15 cellular contexts compared by ENCODE assay signal in the genomic region with DNA sequence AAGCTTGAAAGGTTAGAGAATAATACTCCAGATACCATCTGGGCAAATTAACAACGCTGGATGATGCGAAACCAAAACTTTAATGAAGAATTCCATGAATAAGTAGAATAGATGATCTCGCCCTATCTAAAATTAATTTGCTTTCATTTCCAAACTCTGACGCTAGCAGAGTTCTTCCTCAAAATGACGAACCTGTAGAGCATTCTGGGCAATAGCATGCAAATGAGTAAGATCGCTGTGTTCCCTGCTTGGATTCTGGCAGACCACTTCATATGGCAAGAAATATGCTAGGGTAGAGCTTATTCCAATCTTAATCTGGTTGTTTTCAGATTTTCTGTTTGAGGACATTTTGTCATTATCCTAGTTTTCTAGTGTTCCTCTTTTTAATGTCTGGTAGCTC.
"Had no signal": no experiment of that assay in that cellular context is flagged by ENCODE, and none has a peak within 500 bp of the region (broad histone marks: within the 10 kb centered on the region; RNA-seq: fewer than 3 reads in every experiment).

No MANE protein-coding gene starts in this region.

- H3K4me3 Mint-ChIP-seq: immature natural killer cell, neural crest cell had no signal

- H3K9me3 Mint-ChIP-seq: immature natural killer cell, neural crest cell had no signal

- H3K27ac ChIP-seq: ascending aorta, thyroid gland had no signal

- H3K36me3 Mint-ChIP-seq: immature natural killer cell had no signal

- H3K27ac Mint-ChIP-seq: immature natural killer cell, progenitor cell of endocrine pancreas had no signal

- DNase-seq: activated CD4-positive, CD25-positive, alpha-beta regulatory T cell; activated CD8-positive, alpha-beta memory T cell treated with anti-CD3 and anti-CD28 coated beads for 24 hours; activated CD8-positive, alpha-beta memory T cell treated with anti-CD3 and anti-CD28 coated beads, Interleukin-2, amount 50 U/mL, for 48 hours; activated effector memory CD4-positive, alpha-beta T cell treated with Interleukin-2 at 50 U/mL for 16 hours; activated naive CD4-positive, alpha-beta T cell treated with anti-CD3 and anti-CD28 coated beads, Interleukin-2, amount 50 U/mL, for 16 hours; activated T-cell treated with anti-CD3 and anti-CD28 coated beads, Interleukin-2, amount 50 U/mL, for 48 hours; effector CD4-positive, alpha-beta T cell; immature natural killer cell; kidney glomerular epithelial cell; left ventricle myocardium superior; stimulated activated naive CD4-positive, alpha-beta T cell; thyroid gland had no signal

- H3K4me3 ChIP-seq: ascending aorta, thyroid gland had no signal

- H3K9me3 ChIP-seq: ascending aorta, thyroid gland had no signal

- ATAC-seq: left ventricle myocardium superior had no signal

- H3K27me3 ChIP-seq: ascending aorta, thyroid gland had no signal

- H3K4me1 ChIP-seq: ascending aorta had no signal

- H3K36me3 ChIP-seq: ascending aorta, thyroid gland had no signal
